3 cellular contexts compared by ENCODE assay signal in genomic region chr1:15850450-15851079, GRCh38.
TF ChIP-seq lines count a peak whose summit lies in the region.

No MANE protein-coding gene starts in this region.

TF ChIP-seq in A549, 52 proteins besides CTCF, POLR2A, EP300 and RAD21 (continued from another document):
- TF ChIP-seq ELK1 (IDR thresholded peaks at IDR 0.05; ENCODE audit: low read depth, low read length) = no peak
- TF ChIP-seq PBX3 (IDR thresholded peaks at IDR 0.05) = no peak
- no peak for TF ChIP-seq RCOR1 (IDR thresholded peaks at IDR 0.05; ENCODE audit: low read depth, low read length)
- TF ChIP-seq RFX5 (IDR thresholded peaks at IDR 0.05) = no peak
- TF ChIP-seq BHLHE40 (IDR thresholded peaks at IDR 0.05; ENCODE audit: low read depth, low read length) = no peak
- no peak for TF ChIP-seq CEBPB (IDR thresholded peaks at IDR 0.05)
- TF ChIP-seq JUNB (IDR thresholded peaks at IDR 0.05) = no peak

TF ChIP-seq in HEK293, 187 proteins besides CTCF, POLR2A, EP300 and RAD21:
- no peak for TF ChIP-seq ELK4 (IDR thresholded peaks at IDR 0.05; ENCODE audit: borderline replicate concordance, low read depth, low read length)
- TF ChIP-seq PRDM1 (tag by site-specific recombination; IDR thresholded peaks at IDR 0.05) = peak; percentile 89
- TF ChIP-seq KLF7 (tag by site-specific recombination; IDR thresholded peaks at IDR 0.05; ENCODE audit: borderline replicate concordance) = no peak
- peak; percentile 71; the same call in 1 of the 2 replicates for TF ChIP-seq PRDM6 (tag by site-specific recombination; IDR thresholded peaks at IDR 0.05)
- TF ChIP-seq ZNF26 (tag by site-specific recombination; IDR thresholded peaks at IDR 0.05) = no peak
- peak; percentile 39; the same call in 1 of the 2 replicates for TF ChIP-seq FEZF1 (tag by site-specific recombination; IDR thresholded peaks at IDR 0.05)
- no peak for TF ChIP-seq ATF2 (tag by site-specific recombination; IDR thresholded peaks at IDR 0.05; ENCODE audit: low read depth)
- 0 out of 2 replicates have a peak, but pooled peaks have one; percentile 3 for TF ChIP-seq TSHZ1 (tag by site-specific recombination; IDR thresholded peaks at IDR 0.05; ENCODE audit: borderline replicate concordance)

TF ChIP-seq in K562, 482 proteins besides CTCF, POLR2A, EP300 and RAD21 (continued from another document and continues in another):
- TF ChIP-seq TCF7 (IDR thresholded peaks at IDR 0.05; ENCODE audit: borderline replicate concordance) (no peak), FOXK2 (conservative IDR thresholded peaks at IDR 0.05 in 1 of 2, IDR thresholded peaks at IDR 0.05 in 1 of 2; ENCODE audit: low read depth in 2 of 2) (peak; percentile 64 to 66; a peak in 2 of 4 replicates), ZNF644 (tag; IDR thresholded peaks at IDR 0.05; ENCODE audit: low read depth) (0 out of 2 replicates have a peak, but pooled peaks have one; percentile 5), HLTF (IDR thresholded peaks at IDR 0.05) (no peak), KLF16 (IDR thresholded peaks at IDR 0.05) (no peak), ZBTB11 (CRISPR knock-in tag; IDR thresholded peaks at IDR 0.05) (no peak), MCM2 (IDR thresholded peaks at IDR 0.05; ENCODE audit: low read depth) (no peak), ETV6 (IDR thresholded peaks at IDR 0.05; ENCODE audit: borderline replicate concordance in 1 of 2, low read depth in 2 of 2, low read length in 1 of 2) (0 out of 4 replicates have a peak, but pooled peaks of 1 of the 2 experiments have one; percentile 4), ETV6 (CRISPR knock-in tag; IDR thresholded peaks at IDR 0.05; ENCODE audit: borderline replicate concordance) (no peak), FOXA3 (CRISPR knock-in tag; conservative IDR thresholded peaks at IDR 0.05 in 1 of 2, IDR thresholded peaks at IDR 0.05 in 1 of 2) (peak in 1 of 2 experiments; percentile 47; a peak in 1 of 4 replicates), CBFB (CRISPR knock-in tag; IDR thresholded peaks at IDR 0.05) (no peak), USF1 (CRISPR knock-in tag; IDR thresholded peaks at IDR 0.05) (no peak), TAF7 (tag; IDR thresholded peaks at IDR 0.05) (no peak), ZNF316 (IDR thresholded peaks at IDR 0.05) (no peak), SRSF1 (IDR thresholded peaks at IDR 0.05; ENCODE audit: low read depth, low read length) (no peak), ILK (tag; IDR thresholded peaks at IDR 0.05; ENCODE audit: borderline replicate concordance, low read depth) (no peak), BHLHE40 (IDR thresholded peaks at IDR 0.05; ENCODE audit: low read length) (no peak), GABPB1 (CRISPR knock-in tag; IDR thresholded peaks at IDR 0.05) (no peak), MEF2A (IDR thresholded peaks at IDR 0.05; ENCODE audit: control insufficient read depth, low read depth, low read length) (peak; percentile 85), ZNF592 (IDR thresholded peaks at IDR 0.05) (no peak), ZNF431 (CRISPR knock-in tag; IDR thresholded peaks at IDR 0.05) (no peak), TOE1 (IDR thresholded peaks at IDR 0.05; ENCODE audit: borderline replicate concordance) (no peak), TOE1 (CRISPR knock-in tag; IDR thresholded peaks at IDR 0.05; ENCODE audit: borderline replicate concordance, low read depth) (no peak), RREB1 (CRISPR knock-in tag; IDR thresholded peaks at IDR 0.05) (no peak), ZBTB40 (IDR thresholded peaks at IDR 0.05) (0 out of 2 replicates have a peak, but pooled peaks have one; percentile 7), ZBTB40 (CRISPR knock-in tag; IDR thresholded peaks at IDR 0.05) (no peak), ZZZ3 (IDR thresholded peaks at IDR 0.05) (0 out of 2 replicates have a peak, but pooled peaks have one; percentile 40), POLR2AphosphoS2 (IDR thresholded peaks at IDR 0.05; ENCODE audit: low read length) (no peak)
